Comparison of ENCODE assay signal across 8 cellular contexts in genomic region chr6:6057442-6058053, GRCh38. TPM values are rescaled to one million over a fixed set of nuclear protein-coding genes. Genes with fewer than 3 reads are reported as not detected.
DNase-seq lines count a peak whose midpoint lies in the region; ATAC-seq and TF ChIP-seq lines count a peak whose summit lies in the region.

No MANE protein-coding gene starts in this region.

- no peaks in the 10 kb centered on the region for H3F3A ChIP-seq in PC-9 (ENCODE audit: insufficient read depth, low read depth)

- intact Hi-C loops in PC-9 (cut with micrococcal nuclease; ENCODE audit: unreplicated experiment), result loop anchor here (1.0 kb wide), 1 partner anchor 490 kb away; no protein-coding TSS in a partner anchor

- H3K9me3 Mint-ChIP-seq in nephron progenitor cell, result peaks cover 17% of the 10 kb centered on the region

- peaks cover 26% of the 10 kb centered on the region; the same call in 1 of the 2 replicates for H3K27me3 ChIP-seq in PC-9 (ENCODE audit: insufficient read depth, low read depth)

- H3K27ac Mint-ChIP-seq in nephron progenitor cell, result no peak overlapping the region

- ATAC-seq in GM19467 (IDR thresholded peaks at IDR 0.05; ENCODE audit: unreplicated experiment), result no peak

- H3K4me1 Mint-ChIP-seq in nephron progenitor cell, result no peaks in the 10 kb centered on the region

- H3K79me2 ChIP-seq in PC-9 (ENCODE audit: low read depth), result no peaks in the 10 kb centered on the region

- no peaks in the 10 kb centered on the region for H3K36me3 ChIP-seq in PC-9 (ENCODE audit: low read depth)

- H3K4me3 Mint-ChIP-seq in nephron progenitor cell, result no peak overlapping the region

- no peaks in the 10 kb centered on the region for H4K20me1 ChIP-seq in PC-9 (ENCODE audit: insufficient read depth)

- TF ChIP-seq CTCF in PC-9 (conservative IDR thresholded peaks at IDR 0.05), result peak; percentile 63
- TF ChIP-seq CTCF in epithelial cell of esophagus (IDR thresholded peaks at IDR 0.05; ENCODE audit: insufficient read depth, low read depth, low read length, missing control alignments), result peak; percentile 63
- TF ChIP-seq CTCF in nephron progenitor cell (IDR thresholded peaks at IDR 0.05), result peak; percentile 61

- H3K4me3 ChIP-seq in PC-9 (no peak overlapping the region), epithelial cell of esophagus (ENCODE audit: low read length) (no peak overlapping the region)

- POLR2A ChIA-PET in PC-9 (lab: Charles Lee; ENCODE audit: unreplicated experiment), result no interaction called here

- H2AFZ ChIP-seq in PC-9, result no peak overlapping the region

- no peaks in the 10 kb centered on the region for H3K4me1 ChIP-seq in PC-9 (replicated peaks; ENCODE audit: insufficient read depth)

- H3K4me2 ChIP-seq in PC-9, result no peak overlapping the region

- BruUV-seq in PC-9 (replicated peaks; lab: Mats Ljungman, UMichigan), result no TSS peak

- H3K9me3 ChIP-seq in PC-9 (ENCODE audit: insufficient read depth, low read depth), result no peaks in the 10 kb centered on the region

- DNase-seq in NCI-H2196 (lab: John Stamatoyannopoulos, UW; ENCODE audit: unreplicated experiment) (peak; percentile 19), NCI-H2196 treated with DMSO at 0.1 percent for 48 hours (lab: John Stamatoyannopoulos, UW; ENCODE audit: unreplicated experiment) (no peak), KG1 (lab: John Stamatoyannopoulos, UW) (peak; percentile 31), PC-9 (no peak), epithelial cell of esophagus (ENCODE audit: low read depth) (peak; percentile 68), nephron progenitor cell (no peak)
- DNase-seq in activated effector memory CD4-positive, alpha-beta T cell treated with anti-CD3 and anti-CD28 coated beads, Interleukin-2, amount 50 U/mL, for 16 hours, result no peak

- CTCF ChIA-PET in PC-9 (lab: Charles Lee), result no interaction called here

- H3K9me2 ChIP-seq in PC-9 (ENCODE audit: insufficient read depth), result no peaks in the 10 kb centered on the region

- no peak overlapping the region for H3K27ac ChIP-seq in PC-9

- no peaks in the 10 kb centered on the region for H3K36me3 Mint-ChIP-seq in nephron progenitor cell (ENCODE audit: low read depth)

- peaks cover 27% of the 10 kb centered on the region for H3K27me3 Mint-ChIP-seq in nephron progenitor cell (ENCODE audit: low read depth, poor library complexity)

RNA-seq across cellular contexts. Expression of gene NRN1, which starts 50.8 kb away (rescaled TPM):
- total RNA-seq in PC-9 (2021), result not detected in 2 replicates

Comparison
In these comparisons a context has a peak if more than half of its experiments do, and no peak if none do; other contexts are left out.
1. DNase-seq: peak in NCI-H2196 (single experiment), KG1 (single experiment) and epithelial cell of esophagus (single experiment); none in NCI-H2196 treated with DMSO at 0.1 percent for 48 hours (single experiment), PC-9 (0 of 2), nephron progenitor cell (single experiment) and activated effector memory CD4-positive, alpha-beta T cell treated with anti-CD3 and anti-CD28 coated beads, Interleukin-2, amount 50 U/mL, for 16 hours (single experiment).
2. Peak in every context shown above with its lines, with median percentiles within 50 percentile points of each other: CTCF ChIP-seq.